ENCODE assay signal across 1 cellular context in genomic region chr20:51174536-51174935, GRCh38.
TF ChIP-seq lines count a peak whose summit lies in the region.

No MANE protein-coding gene starts in this region.

TF ChIP-seq in WTC11, 78 proteins besides CTCF, POLR2A, EP300 and RAD21 (continued from another document):
- TF ChIP-seq STAT6 (CRISPR knock-in tag; conservative IDR thresholded peaks at IDR 0.05; ENCODE audit: low read depth) (no peak), ZNF281 (CRISPR knock-in tag; IDR thresholded peaks at IDR 0.05) (no peak)
